Comparison of ENCODE assay signal across 19 cellular contexts in the genomic region with DNA sequence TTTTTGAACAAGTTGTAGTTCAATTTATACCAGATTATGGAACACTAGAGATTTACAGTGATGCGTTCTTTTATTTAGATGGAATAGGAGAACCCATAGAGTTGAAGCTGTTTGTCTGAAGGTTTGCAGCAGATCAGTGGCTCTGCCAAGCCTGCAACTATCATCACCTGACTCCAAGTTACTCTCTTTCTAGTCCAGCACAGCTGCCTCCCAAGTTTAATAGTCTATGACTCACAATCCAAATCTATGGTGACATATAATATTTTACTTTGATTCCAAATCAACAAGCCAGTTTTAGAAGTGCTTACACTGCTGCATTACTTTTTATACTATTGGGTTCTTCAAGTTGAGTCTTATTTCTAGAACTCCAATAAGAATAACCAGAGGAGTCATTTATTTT.
DNase-seq lines count a peak whose midpoint lies in the region; ATAC-seq and TF ChIP-seq lines count a peak whose summit lies in the region.
"Had no signal": no experiment of that assay in that cellular context is flagged by ENCODE, and none has a peak within 500 bp of the region (broad histone marks: within the 10 kb centered on the region; RNA-seq: fewer than 3 reads in every experiment).

No MANE protein-coding gene starts in this region.

- TF ChIP-seq CTCF in Panc1 (IDR thresholded peaks at IDR 0.05): no peak
- no peak for TF ChIP-seq CTCF in fibroblast of pulmonary artery (IDR thresholded peaks at IDR 0.05; ENCODE audit: low read length, missing control alignments)
- no peak for TF ChIP-seq CTCF in gastrocnemius medialis (IDR thresholded peaks at IDR 0.05 in 4 of 5, conservative IDR thresholded peaks at IDR 0.05 in 1 of 5)

- CTCF ChIA-PET in Panc1 (lab: Charles Lee): no interaction called here

- POLR2A ChIA-PET in Panc1 (lab: Charles Lee): interaction anchor here (0.5 kb wide), 1 partner anchor 313 kb away, joined by 3 read pairs; no protein-coding TSS in a partner anchor

- ATAC-seq in Panc1 (0 out of 2 replicates have a peak, but pooled peaks have one; percentile 60), gastrocnemius medialis (peak; percentile 97), GM18870 (IDR thresholded peaks at IDR 0.05; ENCODE audit: unreplicated experiment) (no peak), GM21526 (IDR thresholded peaks at IDR 0.05; ENCODE audit: low FRiP score, unreplicated experiment) (no peak), GM21528 (IDR thresholded peaks at IDR 0.05; ENCODE audit: low FRiP score, unreplicated experiment) (no peak)

- intact Hi-C loops in Panc1 (cut with micrococcal nuclease; ENCODE audit: unreplicated experiment): no loop called here
- intact Hi-C loops in gastrocnemius medialis (cut with DNase I; ENCODE audit: low total_unique reads): loop anchor here (2.0 to 5.0 kb wide), 3 partner anchors 128 to 257 kb away; no protein-coding TSS in a partner anchor

- BruUV-seq in Panc1 (replicated peaks; lab: Mats Ljungman, UMichigan): no TSS peak

- no peak for TF ChIP-seq POLR2A in gastrocnemius medialis (IDR thresholded peaks at IDR 0.05)

- DNase-seq in NCI-H2196 (lab: John Stamatoyannopoulos, UW; ENCODE audit: unreplicated experiment): peak; percentile 26
- DNase-seq in NCI-H2196 treated with DMSO at 0.1 percent for 48 hours (lab: John Stamatoyannopoulos, UW; ENCODE audit: unreplicated experiment): no peak
- DNase-seq in Panc1 (ENCODE audit: low read depth, low spot score): no peak
- peak; percentile 52 for DNase-seq in fibroblast of pulmonary artery (ENCODE audit: low read depth)
- peak; percentile 83 to 85 for DNase-seq in gastrocnemius medialis
- DNase-seq: 8988T; activated B cell treated with CpG ODN at 0.5 μM for 24 hours; activated CD8-positive, alpha-beta memory T cell treated with anti-CD3 and anti-CD28 coated beads for 24 hours; hypothalamus; MM.1S; NCI-H1694; NCI-H345; stimulated activated naive CD8-positive, alpha-beta T cell treated with anti-CD3 and anti-CD28 coated beads, Interleukin-15, Interleukin-2, amounts not matched to agents 100 U/mL and 50 U/mL, for 24 hours had no signal

- H3K27me3 ChIP-seq in Panc1 (ENCODE audit: control insufficient read depth, insufficient read depth, low read length) (no peaks in the 10 kb centered on the region), gastrocnemius medialis (no peaks in the 10 kb centered on the region)

- in situ Hi-C loops in Panc1 (cut with HindIII; ENCODE audit: low pct_unique_long_range_greater_than_20kb, low sequenced_read_pairs): no loop called here
- in situ Hi-C loops in gastrocnemius medialis (cut with MboI; ENCODE audit: low sequenced_read_pairs in 4 of 4): loop anchor here in 1 of 4 donors (10.0 to 25.0 kb wide), 2 partner anchors 290 to 817 kb away; partner anchors contain the start of gene BCL6

- H3K9me3 ChIP-seq in Panc1 (ENCODE audit: control insufficient read depth, insufficient read depth, low read depth, low read length) (no peaks in the 10 kb centered on the region), gastrocnemius medialis (no peaks in the 10 kb centered on the region)

- H3K36me3 ChIP-seq in Panc1 (ENCODE audit: control insufficient read depth, insufficient read depth, low read length) (no peaks in the 10 kb centered on the region), gastrocnemius medialis (no peaks in the 10 kb centered on the region)

- H3K4me3 ChIP-seq in Panc1 (ENCODE audit: low read depth in 2 of 2, low read length in 2 of 2) (no peak overlapping the region), fibroblast of pulmonary artery (replicated peaks; ENCODE audit: low read depth, low read length) (no peak overlapping the region), gastrocnemius medialis (no peak overlapping the region)
- H3K4me3 ChIP-seq: coronary artery had no signal

- no peaks in the 10 kb centered on the region for H3K4me1 ChIP-seq in Panc1 (ENCODE audit: control insufficient read depth, insufficient read depth, low read length)
- peaks cover 40 to 49% of the 10 kb centered on the region in 2 donors for H3K4me1 ChIP-seq in gastrocnemius medialis
- H3K4me1 ChIP-seq: parathyroid adenoma had no signal

- H3K27ac ChIP-seq in Panc1 (ENCODE audit: low read length) (no peak overlapping the region), gastrocnemius medialis (peak overlapping the region; percentile 65 to 87 (median 78))
- H3K27ac ChIP-seq: coronary artery, epithelial cell of prostate, parathyroid adenoma had no signal

Comparison
In these comparisons a context has a peak if more than half of its experiments do, and no peak if none do; other contexts are left out.
1. DNase-seq: peak in NCI-H2196 (single experiment), fibroblast of pulmonary artery (single experiment) and gastrocnemius medialis (2 of 2); none in NCI-H2196 treated with DMSO at 0.1 percent for 48 hours (single experiment) and Panc1 (single experiment).
2. ATAC-seq: peak in Panc1 (single experiment) and gastrocnemius medialis (2 of 2); none in GM18870 (single experiment), GM21526 (single experiment) and GM21528 (single experiment).